In genomic region chr3:194686414-194686815, GRCh38 we compare ENCODE assay signal across 8 cellular contexts. TPM values are rescaled to one million over a fixed set of nuclear protein-coding genes. Genes with fewer than 3 reads are reported as not detected.
DNase-seq lines count a peak whose midpoint lies in the region; ATAC-seq and TF ChIP-seq lines count a peak whose summit lies in the region.

No MANE protein-coding gene starts in this region.

- H3K4me1 ChIP-seq in A673 (ENCODE audit: insufficient read depth, low read length, poor library complexity, severe bottlenecking) (peaks cover 38% of the 10 kb centered on the region), HUES48 (ENCODE audit: control insufficient read depth, insufficient read depth, low read length) (peaks cover 18% of the 10 kb centered on the region), mammary epithelial cell (ENCODE audit: insufficient read depth, low read length) (peaks cover 42% of the 10 kb centered on the region), mucosa of stomach (ENCODE audit: control insufficient read depth, insufficient read depth, low read length) (peaks cover 21% of the 10 kb centered on the region)

- peak; percentile 51 for DNase-seq in A673 (ENCODE audit: low spot score)
- DNase-seq in mammary epithelial cell, result no peak
- no peak for DNase-seq in stimulated activated CD4-positive, alpha-beta T cell treated with anti-CD3 and anti-CD28 coated beads, Interleukin-4, amount 100 ng/mL, for 1 hour
- DNase-seq in germinal center (ENCODE audit: low spot score), result no peak

- H3K9me3 ChIP-seq in A673 (ENCODE audit: low read depth, low read length, poor library complexity, severe bottlenecking) (no peaks in the 10 kb centered on the region), HUES48 (ENCODE audit: control insufficient read depth, insufficient read depth, low read length) (no peaks in the 10 kb centered on the region), mammary epithelial cell (replicated peaks; ENCODE audit: insufficient read depth, low read length) (no peaks in the 10 kb centered on the region), mucosa of stomach (ENCODE audit: control insufficient read depth, low read length) (no peaks in the 10 kb centered on the region)

- H2AFZ ChIP-seq in mammary epithelial cell (ENCODE audit: low read depth, low read length), result peak overlapping the region; percentile 87

- peak overlapping the region; percentile 62 for H3K27ac ChIP-seq in A673 (ENCODE audit: low read depth, low read length, poor library complexity, severe bottlenecking)
- H3K27ac ChIP-seq in HUES48 (ENCODE audit: low read depth, low read length), result no peak overlapping the region
- H3K27ac ChIP-seq in mammary epithelial cell (ENCODE audit: insufficient read depth, low read depth, low read length), result no peak overlapping the region

- no peaks in the 10 kb centered on the region for H3K27me3 ChIP-seq in A673 (replicated peaks; ENCODE audit: insufficient read depth, low read depth, low read length, poor library complexity)
- peaks cover 32% of the 10 kb centered on the region for H3K27me3 ChIP-seq in HUES48 (ENCODE audit: control insufficient read depth, insufficient read depth, low read length)
- peaks cover 15% of the 10 kb centered on the region for H3K27me3 ChIP-seq in mammary epithelial cell (ENCODE audit: insufficient read depth, low read length)
- H3K27me3 ChIP-seq in mucosa of stomach (ENCODE audit: control insufficient read depth, insufficient read depth, low read length), result peaks cover 4% of the 10 kb centered on the region

- ATAC-seq in HG03439 (IDR thresholded peaks at IDR 0.05; ENCODE audit: unreplicated experiment) (no peak), HG02623 (IDR thresholded peaks at IDR 0.05; ENCODE audit: unreplicated experiment) (no peak)

- intact Hi-C loops in A673 (cut with micrococcal nuclease; ENCODE audit: unreplicated experiment) (loop anchor here (5.0 to 10.0 kb wide), 3 partner anchors 186 to 758 kb away; partner anchors contain the start of gene ACAP2), mammary epithelial cell (cut with micrococcal nuclease) (loop anchor here (5.0 to 10.0 kb wide), 2 partner anchors 121 to 858 kb away; partner anchors contain the start of gene PPP1R2)

- 7% methylated on average over 20 of the region's 29 CpGs for WGBS in mammary epithelial cell (ENCODE audit: low coverage, missing lambda C conversion rate)

- TF ChIP-seq CTCF in A673 (conservative IDR thresholded peaks at IDR 0.05; ENCODE audit: low read depth, low read length) (no peak), mammary epithelial cell (conservative IDR thresholded peaks at IDR 0.05 in 1 of 2, IDR thresholded peaks at IDR 0.05 in 1 of 2; ENCODE audit: extremely low read depth in 1 of 2, insufficient read depth in 1 of 2, low read depth in 1 of 2, low read length in 2 of 2) (no peak)

- POLR2A ChIA-PET in A673 (lab: Charles Lee; ENCODE audit: low non-redundant PET), result interaction anchor here (1.0 kb wide), 1 partner anchor 11 kb away, joined by 3 read pairs; no protein-coding TSS in a partner anchor

- CTCF ChIA-PET in A673 (lab: Charles Lee) (interaction anchor here (0.9 to 1.9 kb wide), 2 partner anchors 15 to 420 kb away, joined by 4 to 5 read pairs; partner anchors contain the start of gene LSG1), mammary epithelial cell (lab: Charles Lee; ENCODE audit: low non-redundant PET) (no interaction called here)

- peak overlapping the region; percentile 92 for H3K4me2 ChIP-seq in mammary epithelial cell (ENCODE audit: insufficient read depth, low read depth, low read length)

- dilution Hi-C loops in mammary epithelial cell (cut with HindIII; ENCODE audit: low sequenced_read_pairs), result no loop called here

- no peaks in the 10 kb centered on the region for H4K20me1 ChIP-seq in mammary epithelial cell (ENCODE audit: insufficient read depth, low read length)

- BruUV-seq in A673 (replicated peaks; lab: Mats Ljungman, UMichigan) (TSS peak; percentile 48), mammary epithelial cell (replicated peaks; lab: Mats Ljungman, UMichigan) (no TSS peak)

- H3K9ac ChIP-seq in HUES48 (ENCODE audit: low read depth, low read length) (no peak overlapping the region), mammary epithelial cell (ENCODE audit: insufficient read depth, low read length) (no peak overlapping the region), mucosa of stomach (ENCODE audit: low read length) (peak overlapping the region; percentile 44)

- H3K4me3 ChIP-seq in A673 (ENCODE audit: low read depth, low read length, poor library complexity, severe bottlenecking), result peak overlapping the region; percentile 76
- H3K4me3 ChIP-seq in HUES48 (ENCODE audit: low read depth, low read length), result peak overlapping the region; percentile 61
- H3K4me3 ChIP-seq in mammary epithelial cell (replicated peaks in 1 of 3; ENCODE audit: insufficient read depth in 1 of 3, low read depth in 2 of 3, low read length in 3 of 3), result peak overlapping the region; percentile 45 to 69 (median 59)
- peak overlapping the region; percentile 22 for H3K4me3 ChIP-seq in mucosa of stomach (ENCODE audit: low read length)

- H3K36me3 ChIP-seq in A673 (ENCODE audit: insufficient read depth, low read length, poor library complexity, severe bottlenecking), result peaks cover 8% of the 10 kb centered on the region
- H3K36me3 ChIP-seq in HUES48 (ENCODE audit: control insufficient read depth, insufficient read depth, low read length), result no peaks in the 10 kb centered on the region
- H3K36me3 ChIP-seq in mammary epithelial cell (ENCODE audit: insufficient read depth, low read length), result no peaks in the 10 kb centered on the region
- no peaks in the 10 kb centered on the region for H3K36me3 ChIP-seq in mucosa of stomach (ENCODE audit: control insufficient read depth, insufficient read depth, low read length)

- in situ Hi-C loops in mammary epithelial cell (cut with MboI; ENCODE audit: low sequenced_read_pairs in 2 of 2), result loop anchor here (5.0 to 25.0 kb wide), 4 partner anchors 251 to 851 kb away; partner anchors contain the start of gene PPP1R2 (in 1 of the 2)

- H3K79me2 ChIP-seq in mammary epithelial cell (ENCODE audit: insufficient read depth, low read length), result no peaks in the 10 kb centered on the region

RNA-seq across cellular contexts. Expression of gene FAM43A, which starts 0.7 kb away (rescaled TPM):
- total RNA-seq in A673 (2021), result 29.7 and 38.7 TPM in 2 replicates
- 1 to 10 TPM; 1.2 to 3.0 TPM for total RNA-seq in mammary epithelial cell
- polyA plus RNA-seq in mammary epithelial cell, result 0.36 TPM
- polyA minus RNA-seq in mammary epithelial cell, result not detected

RNA-seq across cellular contexts. Expression of gene LSG1, which starts 14.4 kb away (rescaled TPM):
- total RNA-seq in A673 (2021) (64.0 and 81.3 TPM in 2 replicates), mammary epithelial cell (10 to 100 TPM; 33.5 to 33.8 TPM)
- polyA plus RNA-seq in mammary epithelial cell, result 25.9 TPM
- 49.4 TPM for polyA minus RNA-seq in mammary epithelial cell

RNA-seq across cellular contexts. Expression of gene TMEM44, which starts 53.2 kb away (rescaled TPM):
- total RNA-seq in A673 (2021) (20.9 and 23.1 TPM in 2 replicates), mammary epithelial cell (10 to 100 TPM; 12.0 to 21.1 TPM)
- polyA plus RNA-seq in mammary epithelial cell, result 14.0 TPM
- polyA minus RNA-seq in mammary epithelial cell, result 14.6 TPM

Comparison
In these comparisons a context has a peak if more than half of its experiments do, and no peak if none do; other contexts are left out.
1. H3K4me3 ChIP-seq: peak in every context shown above with its lines; median percentile 76 in A673; 61 in HUES48; 59 in mammary epithelial cell; 22 in mucosa of stomach.